ENCODE assay signal across 9 cellular contexts in genomic region chr1:43368646-43369020, GRCh38. TPM values are rescaled to one million over a fixed set of nuclear protein-coding genes. Genes with fewer than 3 reads are reported as not detected.
DNase-seq lines count a peak whose midpoint lies in the region; FAIRE-seq and TF ChIP-seq lines count a peak whose summit lies in the region.
"Had no signal": no experiment of that assay in that cellular context is flagged by ENCODE, and none has a peak within 500 bp of the region (broad histone marks: within the 10 kb centered on the region; RNA-seq: fewer than 3 reads in every experiment).

No MANE protein-coding gene starts in this region.

- TF ChIP-seq CTCF in fibroblast of lung (conservative IDR thresholded peaks at IDR 0.05 in 1 of 2, IDR thresholded peaks at IDR 0.05 in 1 of 2; ENCODE audit: low read depth in 1 of 2, low read length in 2 of 2) (no peak), retinal pigment epithelial cell (conservative IDR thresholded peaks at IDR 0.05; ENCODE audit: low read depth, low read length) (no peak)

- peak overlapping the region; percentile 92 for H3K27ac ChIP-seq in fibroblast of lung (ENCODE audit: insufficient read depth, low read length)

- H3K4me1 ChIP-seq in fibroblast of lung (ENCODE audit: control insufficient read depth, extremely low read depth, insufficient read depth, low read length): peaks cover 12% of the 10 kb centered on the region

- DNase-seq in GM12892 (ENCODE audit: insufficient read length) (no peak), RKO (ENCODE audit: low spot score) (peak; percentile 72), fibroblast of lung (ENCODE audit: low read depth in 2 of 2) (no peak), retinal pigment epithelial cell (ENCODE audit: low read depth) (no peak), NCI-H82 (lab: John Stamatoyannopoulos, UW) (no peak), putamen (ENCODE audit: low spot score) (no peak), SIG-M5 treated with dmso at 0.1 percent for 504 hours (lab: John Stamatoyannopoulos, UW; ENCODE audit: unreplicated experiment) (no peak)
- DNase-seq in stimulated activated CD4-positive, alpha-beta T cell treated with anti-CD3 and anti-CD28 coated beads, Interleukin-4, amount 100 ng/mL, for 24 hours: no peak

- H3K4me2 ChIP-seq in fibroblast of lung (ENCODE audit: extremely low read depth, insufficient read depth, low read length): peak overlapping the region; percentile 95

- H2AFZ ChIP-seq in fibroblast of lung (ENCODE audit: low read length): no peak overlapping the region

- no peaks in the 10 kb centered on the region for H3K27me3 ChIP-seq in fibroblast of lung (ENCODE audit: control insufficient read depth, insufficient read depth, low read length)

- peak overlapping the region; percentile 78 for H3K9ac ChIP-seq in fibroblast of lung (ENCODE audit: insufficient read depth, low read length)

- TF ChIP-seq POLR2A in GM12892 (IDR thresholded peaks at IDR 0.05; ENCODE audit: low read depth, low read length): no peak

- peak; percentile 53 for FAIRE-seq in GM12892 (lab: Jason Lieb, UNC)

- H3K9me3 ChIP-seq in fibroblast of lung (ENCODE audit: control insufficient read depth, insufficient read depth, low read depth, low read length): no peaks in the 10 kb centered on the region

- no peaks in the 10 kb centered on the region for H4K20me1 ChIP-seq in fibroblast of lung (ENCODE audit: control insufficient read depth, extremely low read depth, insufficient read depth, low read length)

- peaks cover 15% of the 10 kb centered on the region for H3K36me3 ChIP-seq in fibroblast of lung (ENCODE audit: control insufficient read depth, insufficient read depth, low read length)

- H3K4me3 ChIP-seq in fibroblast of lung (replicated peaks in 1 of 4; ENCODE audit: control extremely low read depth in 1 of 4, insufficient read depth in 1 of 4, low read depth in 3 of 4, low read length in 4 of 4): peak overlapping the region; percentile 69 to 96 (median 88)
- H3K4me3 ChIP-seq in retinal pigment epithelial cell (ENCODE audit: low read length): peak overlapping the region; percentile 51

- H3K79me2 ChIP-seq in fibroblast of lung (ENCODE audit: control insufficient read depth, insufficient read depth, low read length): peaks cover 40% of the 10 kb centered on the region

RNA-seq across cellular contexts. Expression of gene ELOVL1, which starts 0.8 kb away (rescaled TPM):
- 43.9 TPM for polyA plus RNA-seq in GM12892 (2012; ENCODE audit: missing spikeins)
- total RNA-seq in fibroblast of lung: 33.4 and 65.2 TPM in 2 replicates
- polyA plus RNA-seq in fibroblast of lung: 172 and 203 TPM in 2 replicates
- polyA plus RNA-seq in fibroblast of lung (2012): 123 and 155 TPM in 2 replicates
- polyA minus RNA-seq in fibroblast of lung (ENCODE audit: low replicate concordance): 185 and 279 TPM in 2 replicates

RNA-seq across cellular contexts. Expression of gene CDC20, which starts 9.9 kb away (rescaled TPM):
- polyA plus RNA-seq in GM12892 (2012; ENCODE audit: missing spikeins): 42.4 TPM
- total RNA-seq in fibroblast of lung: 1.3 and 24.1 TPM in 2 replicates
- 16.7 and 88.0 TPM in 2 replicates for polyA plus RNA-seq in fibroblast of lung
- polyA plus RNA-seq in fibroblast of lung (2012): 19.4 and 114 TPM in 2 replicates
- polyA minus RNA-seq in fibroblast of lung (ENCODE audit: low replicate concordance): 53.6 and 300 TPM in 2 replicates

RNA-seq across cellular contexts. Expression of gene MED8, which starts 21.0 kb away (rescaled TPM):
- 26.0 TPM for polyA plus RNA-seq in GM12892 (2012; ENCODE audit: missing spikeins)
- total RNA-seq in fibroblast of lung: 56.2 and 69.2 TPM in 2 replicates
- polyA plus RNA-seq in fibroblast of lung: 45.8 and 49.7 TPM in 2 replicates
- polyA plus RNA-seq in fibroblast of lung (2012): 59.5 and 65.3 TPM in 2 replicates
- 28.4 and 30.6 TPM in 2 replicates for polyA minus RNA-seq in fibroblast of lung (ENCODE audit: low replicate concordance)

RNA-seq across cellular contexts. Expression of gene SZT2, which starts 21.1 kb away (rescaled TPM):
- 16.1 TPM for polyA plus RNA-seq in GM12892 (2012; ENCODE audit: missing spikeins)
- 17.2 and 26.9 TPM in 2 replicates for total RNA-seq in fibroblast of lung
- polyA plus RNA-seq in fibroblast of lung: 7.1 and 8.5 TPM in 2 replicates
- 7.8 and 8.1 TPM in 2 replicates for polyA plus RNA-seq in fibroblast of lung (2012)
- 65.4 and 101 TPM in 2 replicates for polyA minus RNA-seq in fibroblast of lung (ENCODE audit: low replicate concordance)

RNA-seq across cellular contexts. Expression of gene MPL, which starts 31.0 kb away (rescaled TPM):
- polyA plus RNA-seq in GM12892 (2012; ENCODE audit: missing spikeins): not detected
- not detected in 2 replicates for total RNA-seq in fibroblast of lung
- polyA plus RNA-seq in fibroblast of lung: not detected in 2 replicates
- 0.12 TPM in 1 of 2 replicates, not detected in the other for polyA plus RNA-seq in fibroblast of lung (2012)
- polyA minus RNA-seq in fibroblast of lung (ENCODE audit: low replicate concordance): not detected in 2 replicates
- total RNA-seq: NCI-H460 had no signal
